ENCODE assay signal across 29 cellular contexts in genomic region chr3:38331257-38332022, GRCh38. TPM values are rescaled to one million over a fixed set of nuclear protein-coding genes. Genes with fewer than 3 reads are reported as not detected.
"Had no signal": no experiment of that assay in that cellular context is flagged by ENCODE, and none has a peak within 500 bp of the region (broad histone marks: within the 10 kb centered on the region; RNA-seq: fewer than 3 reads in every experiment).

No MANE protein-coding gene starts in this region.

- H3K9me3 Mint-ChIP-seq: activated naive CD4-positive, alpha-beta T cell treated with anti-CD3 and anti-CD28 coated beads, Interleukin-2, amount 50 U/mL, for 72 hours; activated T-cell treated with anti-CD3 and anti-CD28 coated beads, Interleukin-2, amount 50 U/mL, for 4 hours; T-helper 1 cell treated with Interleukin-12 subunit alpha and Interleukin-12 subunit beta and Interleukin-4 antibody, amounts not matched to agents 30 μg/mL and 1 μg/mL, for 36 hours had no signal

- H3K4me1 Mint-ChIP-seq: WTC11 had no signal

- ATAC-seq: activated CD8-positive, alpha-beta T cell treated with anti-CD3 and anti-CD28 coated beads, Interleukin-2, amount 10 ng/mL, durations not matched to agents 7 days and 5 days; activated naive CD4-positive, alpha-beta T cell treated with anti-CD3 and anti-CD28 coated beads, Interleukin-2, amount 50 U/mL, for 72 hours; activated T-cell treated with anti-CD3 and anti-CD28 coated beads, Interleukin-2, amount 50 U/mL, for 4 hours; PC-3; SK-N-SH treated with all-trans-retinoic acid at 6 μM for 48 hours; WTC11 had no signal

- H3K4me3 Mint-ChIP-seq: activated CD8-positive, alpha-beta T cell treated with anti-CD3 and anti-CD28 coated beads, Interleukin-2, amount 10 ng/mL, durations not matched to agents 7 days and 5 days; activated T-cell treated with anti-CD3 and anti-CD28 coated beads, Interleukin-2, amount 50 U/mL, for 4 hours; T-helper 1 cell treated with Interleukin-12 subunit alpha and Interleukin-12 subunit beta and Interleukin-4 antibody, amounts not matched to agents 30 μg/mL and 1 μg/mL, for 36 hours; WTC11 had no signal

- H3K27ac Mint-ChIP-seq: activated CD8-positive, alpha-beta T cell treated with anti-CD3 and anti-CD28 coated beads, Interleukin-2, amount 10 ng/mL, durations not matched to agents 7 days and 5 days; activated naive CD4-positive, alpha-beta T cell treated with anti-CD3 and anti-CD28 coated beads, Interleukin-2, amount 50 U/mL, for 72 hours; T-helper 1 cell treated with Interleukin-12 subunit alpha and Interleukin-12 subunit beta and Interleukin-4 antibody, amounts not matched to agents 30 μg/mL and 1 μg/mL, for 36 hours; WTC11 had no signal

- DNase-seq: activated CD4-positive, alpha-beta T cell treated with anti-CD3 and anti-CD28 coated beads for 48 hours; activated CD4-positive, alpha-beta T cell treated with anti-CD3 and anti-CD28 coated beads, Interleukin-2, amount 50 U/mL, for 4 hours; activated CD4-positive, CD25-positive, alpha-beta regulatory T cell treated with anti-CD3 and anti-CD28 coated beads, Interleukin-2, amount 50 U/mL, for 72 hours; activated CD8-positive, alpha-beta memory T cell treated with anti-CD3 and anti-CD28 coated beads, Interleukin-2, amount 50 U/mL, for 48 hours; activated CD8-positive, alpha-beta T cell treated with anti-CD3 and anti-CD28 coated beads, Interleukin-2, amount 10 ng/mL, durations not matched to agents 7 days and 5 days; activated effector memory CD4-positive, alpha-beta T cell treated with anti-CD3 and anti-CD28 coated beads, Interleukin-2, amount 50 U/mL, for 16 hours; activated naive CD4-positive, alpha-beta T cell treated with Interleukin-2 at 50 U/mL for 16 hours; activated T-cell treated with anti-CD3 and anti-CD28 coated beads, Interleukin-2, amount 50 U/mL, for 4 hours; amygdala; cerebellar nuclear complex; Karpas-422; MM.1S; NCI-H1092 treated with DMSO at 0.1 percent for 48 hours; NCI-H1417 treated with DMSO at 0.1 percent for 48 hours; NCI-H1694; NCI-H2029; NCI-H2107; NCI-H2171 treated with DMSO at 0.1 percent for 48 hours; NCI-H345; NCI-H510A; NCI-H526 treated with DMSO at 0.1 percent for 48 hours; NCI-H82; PC-3; SHP77 had no signal

- H3K36me3 Mint-ChIP-seq: activated naive CD4-positive, alpha-beta T cell treated with anti-CD3 and anti-CD28 coated beads, Interleukin-2, amount 50 U/mL, for 72 hours had no signal

RNA-seq across cellular contexts. Expression of gene SLC22A14, which starts 49.3 kb away (rescaled TPM):
- total RNA-seq: activated CD8-positive, alpha-beta T cell treated with anti-CD3 and anti-CD28 coated beads, Interleukin-2, amount 10 ng/mL, durations not matched to agents 7 days and 5 days; activated naive CD4-positive, alpha-beta T cell treated with anti-CD3 and anti-CD28 coated beads, Interleukin-2, amount 50 U/mL, for 72 hours; activated T-cell treated with anti-CD3 and anti-CD28 coated beads, Interleukin-2, amount 50 U/mL, for 4 hours; SJSA1; WTC11 had no signal
